9 cellular contexts compared by ENCODE assay signal in the genomic region with DNA sequence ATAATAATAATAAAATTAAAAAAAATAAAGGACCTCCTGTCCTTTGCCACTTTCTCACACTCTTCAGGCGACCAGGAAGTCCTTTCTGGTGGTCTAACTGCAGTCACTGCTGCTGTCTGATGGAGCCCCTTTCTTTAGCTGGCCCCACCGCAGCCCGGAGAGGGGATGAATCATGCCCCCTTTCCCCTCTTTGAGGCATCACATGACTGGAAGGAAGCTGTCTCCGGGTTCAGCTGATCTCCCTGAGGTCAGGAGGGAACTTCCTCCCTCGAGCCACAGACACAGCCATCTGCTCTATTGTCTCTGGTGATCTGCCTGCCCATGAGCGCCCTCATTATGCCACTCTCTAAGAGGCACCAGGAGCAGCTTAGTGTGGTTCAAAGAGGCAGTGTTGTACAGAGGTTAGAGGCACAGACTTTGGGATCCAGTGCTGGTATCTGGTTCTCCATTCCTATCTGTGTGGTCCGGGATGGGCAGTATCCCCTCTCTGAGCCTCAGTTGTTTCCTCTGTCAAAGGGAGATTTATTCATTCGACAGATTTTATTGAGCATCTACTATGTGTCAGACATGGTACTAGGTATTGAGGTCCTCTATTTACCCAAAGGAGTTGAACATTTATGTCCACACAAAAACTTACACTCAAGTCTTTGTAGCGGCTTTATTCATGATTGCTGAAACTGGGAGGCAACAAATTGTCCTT. TPM values are rescaled to one million over a fixed set of nuclear protein-coding genes. Genes with fewer than 3 reads are reported as not detected.
DNase-seq lines count a peak whose midpoint lies in the region; ATAC-seq and TF ChIP-seq lines count a peak whose summit lies in the region.
"Had no signal": no experiment of that assay in that cellular context is flagged by ENCODE, and none has a peak within 500 bp of the region (broad histone marks: within the 10 kb centered on the region; RNA-seq: fewer than 3 reads in every experiment).

No MANE protein-coding gene starts in this region.

- peak; percentile 52 for ATAC-seq in HG02678 (IDR thresholded peaks at IDR 0.05; ENCODE audit: unreplicated experiment)
- ATAC-seq in left lung = peak; percentile 80

- TF ChIP-seq CTCF in Peyer's patch (IDR thresholded peaks at IDR 0.05) (peak in 1 of 6 experiments; percentile 8), left lung (IDR thresholded peaks at IDR 0.05) (no peak)

- H3K9me3 ChIP-seq in Peyer's patch (no peaks in the 10 kb centered on the region), left lung (no peaks in the 10 kb centered on the region)

- H3K36me3 ChIP-seq in Peyer's patch (no peaks in the 10 kb centered on the region), left lung (no peaks in the 10 kb centered on the region)

- TF ChIP-seq POLR2A in Peyer's patch (IDR thresholded peaks at IDR 0.05) = no peak

- H3K4me3 ChIP-seq in GM08714 (ENCODE audit: low read length) = peak overlapping the region; percentile 55; the same call in 1 of the 2 replicates
- H3K4me3 ChIP-seq in Peyer's patch = peak overlapping the region in 1 of 4 donors; percentile 49
- H3K4me3 ChIP-seq in left lung = peak overlapping the region in 1 of 2 donors; percentile 38

- H3K4me1 ChIP-seq in Peyer's patch (peaks cover 0 to 12% (median 4%) of the 10 kb centered on the region in 4 donors), left lung (peaks cover 5 to 68% of the 10 kb centered on the region in 2 donors)

- peak overlapping the region; percentile 3 to 94 (median 58) for H3K27ac ChIP-seq in Peyer's patch
- peak overlapping the region; percentile 62 to 87 for H3K27ac ChIP-seq in left lung

- intact Hi-C loops in left lung (cut with DNase I) = no loop called here

- DNase-seq in Peyer's patch (peak in 2 of 3 donors; percentile 77 to 81), left lung (peak; percentile 79 to 84), NCI-H524 (lab: John Stamatoyannopoulos, UW) (no peak), SHP77 (lab: John Stamatoyannopoulos, UW) (no peak)
- peak; percentile 64 for DNase-seq in activated T-helper 9 cell treated with anti-CD3 and anti-CD28 coated beads, Interleukin-2, amount 50 U/mL, for 16 hours (ENCODE audit: low read depth)
- peak; percentile 69 to 88 for DNase-seq in stimulated activated CD8-positive, alpha-beta memory T cell treated with anti-CD3 and anti-CD28 coated beads, Interleukin-7, amount 100 ng/mL, for 48 hours (ENCODE audit: extremely low read depth in 1 of 2, low read depth in 1 of 2)
- DNase-seq: IMR-90 had no signal

- no peaks in the 10 kb centered on the region for H3K27me3 ChIP-seq in Peyer's patch
- no peaks in the 10 kb centered on the region for H3K27me3 ChIP-seq in left lung

RNA-seq across cellular contexts. Expression of a gene that starts 30.0 kb away (rescaled TPM):
- total RNA-seq in Peyer's patch (10 to 100 TPM in 1 of 4 donors, 1 to 10 TPM in 3; 7.0 to 57.8 (median 7.7) TPM), left lung (10 to 100 TPM; 11.5 to 51.3 TPM)
- total RNA-seq: IMR-90 had no signal

RNA-seq across cellular contexts. Expression of a gene that starts 35.3 kb away (rescaled TPM):
- 100 to 1,000 TPM in 1 of 4 donors, 10 to 100 TPM in 3; 43.7 to 127 (median 91.9) TPM for total RNA-seq in Peyer's patch
- total RNA-seq in left lung = 10 to 100 TPM; 24.2 to 27.6 TPM

Comparison
In these comparisons a context has a peak if more than half of its experiments do, and no peak if none do; other contexts are left out.
1. DNase-seq: peak in Peyer's patch (2 of 3), activated T-helper 9 cell treated with anti-CD3 and anti-CD28 coated beads, Interleukin-2, amount 50 U/mL, for 16 hours (single experiment), left lung (2 of 2) and stimulated activated CD8-positive, alpha-beta memory T cell treated with anti-CD3 and anti-CD28 coated beads, Interleukin-7, amount 100 ng/mL, for 48 hours (2 of 2); none in NCI-H524 (0 of 2) and SHP77 (0 of 2).